Comparison of ENCODE assay signal across 1 cellular context in genomic region chr16:8931864-8932263, GRCh38.
TF ChIP-seq lines count a peak whose summit lies in the region.

No MANE protein-coding gene starts in this region.

TF ChIP-seq in HepG2, 621 proteins besides CTCF, POLR2A, EP300 and RAD21 (continued from another document and continues in another):
- peak; percentile 59; the same call in 1 of the 2 replicates for TF ChIP-seq PRDM10 (CRISPR knock-in tag; IDR thresholded peaks at IDR 0.05; ENCODE audit: low read depth)
- no peak for TF ChIP-seq ZBTB1 (CRISPR knock-in tag; IDR thresholded peaks at IDR 0.05; ENCODE audit: borderline replicate concordance)
- no peak for TF ChIP-seq AGO2 (optimal IDR thresholded peaks at IDR 0.05; ENCODE audit: low read depth, low read length)
- no peak for TF ChIP-seq ZMYM2 (CRISPR knock-in tag; IDR thresholded peaks at IDR 0.05)
- no peak for TF ChIP-seq SRSF9 (IDR thresholded peaks at IDR 0.05; ENCODE audit: borderline replicate concordance, insufficient read depth, low read depth, low read length, poor library complexity, severe bottlenecking)
- peak; percentile 52; the same call in 1 of the 2 replicates for TF ChIP-seq THAP11 (CRISPR knock-in tag; IDR thresholded peaks at IDR 0.05)
- TF ChIP-seq CREBL2 (CRISPR knock-in tag; IDR thresholded peaks at IDR 0.05; ENCODE audit: borderline replicate concordance): no peak
- TF ChIP-seq ZNF83 (CRISPR knock-in tag; IDR thresholded peaks at IDR 0.05; ENCODE audit: borderline replicate concordance): no peak
- TF ChIP-seq ZNF335 (CRISPR knock-in tag; IDR thresholded peaks at IDR 0.05): no peak
- no peak for TF ChIP-seq ZNF75D (CRISPR knock-in tag; IDR thresholded peaks at IDR 0.05; ENCODE audit: borderline replicate concordance)
- TF ChIP-seq ZNF670 (CRISPR knock-in tag; IDR thresholded peaks at IDR 0.05; ENCODE audit: borderline replicate concordance): peak; percentile 29; the same call in 1 of the 2 replicates
- no peak for TF ChIP-seq ZFP90 (CRISPR knock-in tag; IDR thresholded peaks at IDR 0.05; ENCODE audit: borderline replicate concordance)
- peak; percentile 70 for TF ChIP-seq ZNF614 (CRISPR knock-in tag; IDR thresholded peaks at IDR 0.05; ENCODE audit: borderline replicate concordance)
- TF ChIP-seq KAT8 (CRISPR knock-in tag; IDR thresholded peaks at IDR 0.05): peak; percentile 55; the same call in 1 of the 2 replicates
- TF ChIP-seq ZBTB25 (CRISPR knock-in tag; IDR thresholded peaks at IDR 0.05): peak; percentile 73; the same call in 1 of the 2 replicates
- no peak for TF ChIP-seq ZNF44 (CRISPR knock-in tag; IDR thresholded peaks at IDR 0.05)
- TF ChIP-seq TBX2 (CRISPR knock-in tag; IDR thresholded peaks at IDR 0.05; ENCODE audit: borderline replicate concordance): no peak
- TF ChIP-seq RFX1 (IDR thresholded peaks at IDR 0.05): no peak
- TF ChIP-seq HNRNPLL (IDR thresholded peaks at IDR 0.05; ENCODE audit: low read depth, low read length, poor library complexity, severe bottlenecking): no peak
- no peak for TF ChIP-seq ZNF781 (CRISPR knock-in tag; IDR thresholded peaks at IDR 0.05; ENCODE audit: borderline replicate concordance, not compliant biosample characterization)
- peak; percentile 60; the same call in 1 of the 2 replicates for TF ChIP-seq SMAD3 (CRISPR knock-in tag; IDR thresholded peaks at IDR 0.05)
- no peak for TF ChIP-seq MYPOP (CRISPR knock-in tag; IDR thresholded peaks at IDR 0.05)
- TF ChIP-seq ATM (IDR thresholded peaks at IDR 0.05; ENCODE audit: borderline replicate concordance): no peak
- TF ChIP-seq ZNF792 (CRISPR knock-in tag; IDR thresholded peaks at IDR 0.05): peak; percentile 80; the same call in 1 of the 2 replicates
- no peak for TF ChIP-seq ZNF773 (CRISPR knock-in tag; IDR thresholded peaks at IDR 0.05; ENCODE audit: borderline replicate concordance)
- TF ChIP-seq SOX6 (IDR thresholded peaks at IDR 0.05): no peak
- no peak for TF ChIP-seq SOX6 (CRISPR knock-in tag; IDR thresholded peaks at IDR 0.05)
- TF ChIP-seq PHF5A (CRISPR knock-in tag; IDR thresholded peaks at IDR 0.05; ENCODE audit: low read depth, unreplicated experiment): no peak
- no peak for TF ChIP-seq ZNF572 (CRISPR knock-in tag; IDR thresholded peaks at IDR 0.05)
- no peak for TF ChIP-seq HHEX (CRISPR knock-in tag; IDR thresholded peaks at IDR 0.05)
- no peak for TF ChIP-seq ZNF749 (CRISPR knock-in tag; IDR thresholded peaks at IDR 0.05; ENCODE audit: borderline replicate concordance)
- TF ChIP-seq ZNF230 (CRISPR knock-in tag; IDR thresholded peaks at IDR 0.05): no peak
- TF ChIP-seq SRF (IDR thresholded peaks at IDR 0.05; ENCODE audit: low read depth, low read length): no peak
- no peak for TF ChIP-seq ZNF747 (CRISPR knock-in tag; IDR thresholded peaks at IDR 0.05; ENCODE audit: borderline replicate concordance)
- peak; percentile 30; the same call in 1 of the 2 replicates for TF ChIP-seq SIX1 (CRISPR knock-in tag; IDR thresholded peaks at IDR 0.05; ENCODE audit: borderline replicate concordance)
- no peak for TF ChIP-seq UBTF (CRISPR knock-in tag; IDR thresholded peaks at IDR 0.05)
- TF ChIP-seq NCOA1 (CRISPR knock-in tag; IDR thresholded peaks at IDR 0.05): no peak
- no peak for TF ChIP-seq ZNF317 (CRISPR knock-in tag; IDR thresholded peaks at IDR 0.05)
- no peak for TF ChIP-seq ZNF274 (CRISPR knock-in tag; IDR thresholded peaks at IDR 0.05)
- TF ChIP-seq ZBED4 (CRISPR knock-in tag; IDR thresholded peaks at IDR 0.05; ENCODE audit: borderline replicate concordance): peak; percentile 71
- no peak for TF ChIP-seq ZNF383 (CRISPR knock-in tag; IDR thresholded peaks at IDR 0.05; ENCODE audit: borderline replicate concordance)
- no peak for TF ChIP-seq DMAP1 (CRISPR knock-in tag; IDR thresholded peaks at IDR 0.05)
- TF ChIP-seq ZXDC (CRISPR knock-in tag; IDR thresholded peaks at IDR 0.05): no peak
- no peak for TF ChIP-seq FOXP1 (IDR thresholded peaks at IDR 0.05)
- TF ChIP-seq FOXP1 (CRISPR knock-in tag; IDR thresholded peaks at IDR 0.05): no peak
- no peak for TF ChIP-seq THYN1 (CRISPR knock-in tag; IDR thresholded peaks at IDR 0.05; ENCODE audit: borderline replicate concordance, low read depth)
- no peak for TF ChIP-seq ZNF615 (CRISPR knock-in tag; IDR thresholded peaks at IDR 0.05; ENCODE audit: borderline replicate concordance)
- TF ChIP-seq DDIT3 (CRISPR knock-in tag; IDR thresholded peaks at IDR 0.05): no peak
- TF ChIP-seq ZNF280D (CRISPR knock-in tag; IDR thresholded peaks at IDR 0.05): no peak
- peak; percentile 56; the same call in 1 of the 2 replicates for TF ChIP-seq ARHGAP35 (CRISPR knock-in tag; IDR thresholded peaks at IDR 0.05; ENCODE audit: borderline replicate concordance)
